Comparison of ENCODE assay signal across 25 cellular contexts in genomic region chr15:54681578-54681977, GRCh38.
DNase-seq lines count a peak whose midpoint lies in the region; ATAC-seq and TF ChIP-seq lines count a peak whose summit lies in the region.
"Had no signal": no experiment of that assay in that cellular context is flagged by ENCODE, and none has a peak within 500 bp of the region (broad histone marks: within the 10 kb centered on the region; RNA-seq: fewer than 3 reads in every experiment).

No MANE protein-coding gene starts in this region.

- ATAC-seq in GM18867 (IDR thresholded peaks at IDR 0.05; ENCODE audit: unreplicated experiment): peak; percentile 90
- ATAC-seq in stimulated activated effector memory CD8-positive, alpha-beta T cell treated with anti-CD3 and anti-CD28 coated beads, Interleukin-12 subunit alpha, Interleukin-12 subunit beta, amount 100 ng/mL, for 72 hours: no peak
- ATAC-seq: HCT116; heart left ventricle; left lobe of liver; naive thymus-derived CD8-positive, alpha-beta T cell; PC-3; right lobe of liver had no signal

- H3K4me3 ChIP-seq in BLaER1 (no peak overlapping the region), KMS-11 (IDR thresholded peaks at IDR 0.05; ENCODE audit: insufficient read depth, low read depth, low read length) (no peak overlapping the region), Karpas-422 (ENCODE audit: low read length) (no peak overlapping the region)
- H3K4me3 ChIP-seq: dorsolateral prefrontal cortex, heart left ventricle, right lobe of liver had no signal

- H4K20me1 ChIP-seq in BLaER1: no peaks in the 10 kb centered on the region
- H4K20me1 ChIP-seq in KMS-11 (ENCODE audit: insufficient read depth): no peaks in the 10 kb centered on the region
- H4K20me1 ChIP-seq in Karpas-422 (ENCODE audit: insufficient read depth, low read depth, low read length): no peaks in the 10 kb centered on the region

- no peaks in the 10 kb centered on the region for H3K4me1 Mint-ChIP-seq in stimulated activated effector memory CD8-positive, alpha-beta T cell treated with anti-CD3 and anti-CD28 coated beads, Interleukin-12 subunit alpha, Interleukin-12 subunit beta, amount 100 ng/mL, for 72 hours
- H3K4me1 Mint-ChIP-seq: activated CD4-positive, alpha-beta memory T cell treated with anti-CD3 and anti-CD28 coated beads, Interleukin-2, amount 10 ng/mL, durations not matched to agents 7 days and 5 days; B cell had no signal

- H3K4me3 Mint-ChIP-seq in stimulated activated effector memory CD8-positive, alpha-beta T cell treated with anti-CD3 and anti-CD28 coated beads, Interleukin-12 subunit alpha, Interleukin-12 subunit beta, amount 100 ng/mL, for 72 hours: no peak overlapping the region
- H3K4me3 Mint-ChIP-seq: activated B cell treated with CpG ODN at 0.5 μM for 24 hours; activated CD4-positive, alpha-beta memory T cell treated with anti-CD3 and anti-CD28 coated beads, Interleukin-2, amount 10 ng/mL, durations not matched to agents 7 days and 5 days; B cell; naive thymus-derived CD8-positive, alpha-beta T cell; T-helper 1 cell treated with Interleukin-12 subunit alpha and Interleukin-12 subunit beta and Interleukin-4 antibody, amounts not matched to agents 30 μg/mL and 1 μg/mL, for 36 hours had no signal

- DNase-seq in OCI-M1 (lab: John Stamatoyannopoulos, UW) (peak; percentile 84), NCI-H1694 (lab: John Stamatoyannopoulos, UW) (no peak), Karpas-422 (no peak), HEK293T (ENCODE audit: extremely low spot score) (no peak)
- no peak for DNase-seq in stimulated activated effector memory CD8-positive, alpha-beta T cell treated with anti-CD3 and anti-CD28 coated beads, Interleukin-12 subunit alpha, Interleukin-12 subunit beta, amount 100 ng/mL, for 72 hours (ENCODE audit: low spot score in 2 of 2)
- DNase-seq: activated B cell treated with CpG ODN at 0.5 μM for 24 hours; activated CD4-positive, alpha-beta memory T cell treated with anti-CD3 and anti-CD28 coated beads, Interleukin-2, amount 10 ng/mL, durations not matched to agents 7 days and 5 days; activated naive CD4-positive, alpha-beta T cell treated with Interleukin-2 at 50 U/mL for 16 hours; central memory CD4-positive, alpha-beta T cell; dorsolateral prefrontal cortex; heart left ventricle; naive thymus-derived CD8-positive, alpha-beta T cell; NCI-H1417; NCI-H526; PC-3; right lobe of liver; SHP77; substantia nigra had no signal

- H3K36me3 ChIP-seq in BLaER1: no peaks in the 10 kb centered on the region
- no peaks in the 10 kb centered on the region for H3K36me3 ChIP-seq in KMS-11 (ENCODE audit: insufficient read depth)
- H3K36me3 ChIP-seq in Karpas-422 (ENCODE audit: insufficient read depth, low read length): no peaks in the 10 kb centered on the region
- H3K36me3 ChIP-seq: heart left ventricle, right lobe of liver had no signal

- no peaks in the 10 kb centered on the region for H3K9me3 ChIP-seq in BLaER1
- peaks cover 6% of the 10 kb centered on the region; the same call in 1 of the 2 replicates for H3K9me3 ChIP-seq in Karpas-422 (ENCODE audit: low read length)
- H3K9me3 ChIP-seq: heart left ventricle, right lobe of liver had no signal

- no peak overlapping the region for H3K9ac ChIP-seq in BLaER1
- no peak overlapping the region for H3K9ac ChIP-seq in KMS-11
- no peak overlapping the region for H3K9ac ChIP-seq in Karpas-422 (ENCODE audit: low read length)

- H3K27me3 ChIP-seq in BLaER1 (no peaks in the 10 kb centered on the region), KMS-11 (ENCODE audit: insufficient read depth, low read depth) (no peaks in the 10 kb centered on the region), Karpas-422 (ENCODE audit: low read length) (no peaks in the 10 kb centered on the region)
- H3K27me3 ChIP-seq: dorsolateral prefrontal cortex, heart left ventricle, right lobe of liver had no signal

- H3K79me2 ChIP-seq in KMS-11 (ENCODE audit: insufficient read depth, low read depth) (no peaks in the 10 kb centered on the region), Karpas-422 (ENCODE audit: low read length) (no peaks in the 10 kb centered on the region)

- H3K4me2 ChIP-seq in BLaER1: peak overlapping the region; percentile 28
- peak overlapping the region; percentile 14; the same call in 1 of the 2 replicates for H3K4me2 ChIP-seq in KMS-11
- no peak overlapping the region for H3K4me2 ChIP-seq in Karpas-422 (ENCODE audit: low read depth, low read length, poor library complexity, severe bottlenecking)

- no peak for TF ChIP-seq CTCF in KMS-11 (conservative IDR thresholded peaks at IDR 0.05; ENCODE audit: low read depth, low read length)

- H3K4me1 ChIP-seq in BLaER1 (peaks cover 15% of the 10 kb centered on the region), KMS-11 (ENCODE audit: low read depth, poor library complexity, severe bottlenecking) (peaks cover 6% of the 10 kb centered on the region), Karpas-422 (ENCODE audit: low read length) (no peaks in the 10 kb centered on the region)
- H3K4me1 ChIP-seq: heart left ventricle, right lobe of liver had no signal

- CTCF ChIA-PET in HEK293T (lab: Yijun Ruan, JAX): no interaction called here

- POLR2A ChIA-PET in HEK293T (lab: Yijun Ruan, JAX): no interaction called here

- no peaks in the 10 kb centered on the region for H3K36me3 Mint-ChIP-seq in stimulated activated effector memory CD8-positive, alpha-beta T cell treated with anti-CD3 and anti-CD28 coated beads, Interleukin-12 subunit alpha, Interleukin-12 subunit beta, amount 100 ng/mL, for 72 hours
- H3K36me3 Mint-ChIP-seq: naive thymus-derived CD8-positive, alpha-beta T cell had no signal

- H2AFZ ChIP-seq in KMS-11 (ENCODE audit: low read depth) (no peak overlapping the region), Karpas-422 (ENCODE audit: low read length) (no peak overlapping the region)

- no peaks in the 10 kb centered on the region; the same call in 1 of the 2 replicates for H3K9me2 ChIP-seq in Karpas-422 (replicated peaks; ENCODE audit: insufficient read depth, low read length)

- H3K27ac ChIP-seq in BLaER1: no peak overlapping the region
- no peak overlapping the region for H3K27ac ChIP-seq in KMS-11
- no peak overlapping the region for H3K27ac ChIP-seq in Karpas-422 (ENCODE audit: low read length)
- H3K27ac ChIP-seq: dorsolateral prefrontal cortex, heart left ventricle, right lobe of liver had no signal

- peaks cover 4% of the 10 kb centered on the region for H3K9me3 Mint-ChIP-seq in stimulated activated effector memory CD8-positive, alpha-beta T cell treated with anti-CD3 and anti-CD28 coated beads, Interleukin-12 subunit alpha, Interleukin-12 subunit beta, amount 100 ng/mL, for 72 hours
- H3K9me3 Mint-ChIP-seq: activated CD4-positive, alpha-beta memory T cell treated with anti-CD3 and anti-CD28 coated beads, Interleukin-2, amount 10 ng/mL, durations not matched to agents 7 days and 5 days; T-helper 1 cell treated with Interleukin-12 subunit alpha and Interleukin-12 subunit beta and Interleukin-4 antibody, amounts not matched to agents 30 μg/mL and 1 μg/mL, for 36 hours had no signal

- H3K27ac Mint-ChIP-seq in stimulated activated effector memory CD8-positive, alpha-beta T cell treated with anti-CD3 and anti-CD28 coated beads, Interleukin-12 subunit alpha, Interleukin-12 subunit beta, amount 100 ng/mL, for 72 hours: no peak overlapping the region
- H3K27ac Mint-ChIP-seq: activated B cell treated with CpG ODN at 0.5 μM for 24 hours; activated CD4-positive, alpha-beta memory T cell treated with anti-CD3 and anti-CD28 coated beads, Interleukin-2, amount 10 ng/mL, durations not matched to agents 7 days and 5 days; B cell; naive thymus-derived CD8-positive, alpha-beta T cell; T-helper 1 cell treated with Interleukin-12 subunit alpha and Interleukin-12 subunit beta and Interleukin-4 antibody, amounts not matched to agents 30 μg/mL and 1 μg/mL, for 36 hours had no signal

TF ChIP-seq in HEK293T, 16 proteins besides CTCF, POLR2A, EP300 and RAD21:
- TF ChIP-seq FOXA1 (IDR thresholded peaks at IDR 0.05) (no peak), TARDBP (IDR thresholded peaks at IDR 0.05) (no peak), ELF4 (IDR thresholded peaks at IDR 0.05) (no peak), FOXK2 (IDR thresholded peaks at IDR 0.05) (no peak), SUZ12 (IDR thresholded peaks at IDR 0.05) (no peak), CTBP1 (IDR thresholded peaks at IDR 0.05; ENCODE audit: borderline replicate concordance) (no peak), NFRKB (IDR thresholded peaks at IDR 0.05) (no peak), FOXM1 (IDR thresholded peaks at IDR 0.05; ENCODE audit: borderline replicate concordance) (no peak), ZNF384 (IDR thresholded peaks at IDR 0.05) (no peak), L3MBTL2 (conservative IDR thresholded peaks at IDR 0.05) (no peak), SP1 (IDR thresholded peaks at IDR 0.05) (no peak), HDGF (IDR thresholded peaks at IDR 0.05; ENCODE audit: borderline replicate concordance) (no peak), PKNOX1 (IDR thresholded peaks at IDR 0.05) (no peak), BHLHE40 (IDR thresholded peaks at IDR 0.05; ENCODE audit: borderline replicate concordance) (no peak), LEF1 (IDR thresholded peaks at IDR 0.05; ENCODE audit: borderline replicate concordance) (no peak), ARNT (IDR thresholded peaks at IDR 0.05) (no peak)
